Comparison of ENCODE assay signal across 13 cellular contexts in the genomic region with DNA sequence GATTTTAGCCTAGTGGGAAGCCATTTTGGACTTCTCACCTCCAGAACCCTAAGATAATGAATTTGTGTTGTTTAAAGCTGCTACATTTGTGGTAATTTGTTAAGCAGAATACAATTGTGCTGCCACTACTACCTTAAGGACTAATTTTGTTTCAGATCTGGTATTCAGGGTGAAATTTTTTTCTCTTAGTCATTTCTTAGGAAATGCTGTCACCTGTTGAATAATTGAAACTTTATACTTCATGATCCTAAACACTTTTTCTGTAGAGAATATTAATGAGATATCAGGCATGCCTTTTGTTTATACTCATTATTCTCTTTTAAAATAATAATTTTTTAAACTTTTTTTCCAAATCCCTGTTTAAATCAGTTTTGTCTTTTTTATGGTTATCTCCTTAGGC.
"Had no signal": no experiment of that assay in that cellular context is flagged by ENCODE, and none has a peak within 500 bp of the region (broad histone marks: within the 10 kb centered on the region; RNA-seq: fewer than 3 reads in every experiment).

No MANE protein-coding gene starts in this region.

- DNase-seq: activated CD4-positive, alpha-beta T cell treated with anti-CD3 and anti-CD28 coated beads, Interleukin-2, amount 50 U/mL, for 48 hours; activated CD8-positive, alpha-beta memory T cell treated with anti-CD3 and anti-CD28 coated beads, Interleukin-2, amount 10 ng/mL, durations not matched to agents 7 days and 5 days; activated naive CD4-positive, alpha-beta T cell treated with anti-CD3 and anti-CD28 coated beads, Interleukin-2, amount 50 U/mL, for 16 hours; activated T-cell treated with anti-CD3 and anti-CD28 coated beads, Interleukin-2, amount 50 U/mL, for 1 hour; central memory CD4-positive, alpha-beta T cell; erythroblast; left lung; naive thymus-derived CD8-positive, alpha-beta T cell; stimulated activated CD4-positive, alpha-beta T cell treated with anti-CD3 and anti-CD28 coated beads, Interleukin-4, amount 100 ng/mL, for 24 hours; stimulated activated naive CD8-positive, alpha-beta T cell treated with anti-CD3 and anti-CD28 coated beads, Interleukin-15, Interleukin-2, amounts not matched to agents 100 U/mL and 50 U/mL, for 24 hours; transverse colon; WERI-Rb-1 had no signal

- H3K4me3 ChIP-seq: left lung, skin epidermis, transverse colon had no signal

- ATAC-seq: activated CD8-positive, alpha-beta memory T cell treated with anti-CD3 and anti-CD28 coated beads, Interleukin-2, amount 10 ng/mL, durations not matched to agents 7 days and 5 days; left lung; naive thymus-derived CD8-positive, alpha-beta T cell; stimulated activated naive CD8-positive, alpha-beta T cell treated with anti-CD3 and anti-CD28 coated beads, Interleukin-15, Interleukin-2, amounts not matched to agents 100 U/mL and 50 U/mL, for 24 hours had no signal

- H3K9me3 ChIP-seq: left lung, transverse colon had no signal

- H3K4me1 ChIP-seq: transverse colon had no signal

- H3K36me3 ChIP-seq: left lung, transverse colon, WERI-Rb-1 had no signal

- H3K27me3 ChIP-seq: left lung, transverse colon had no signal

- H3K27ac ChIP-seq: left lung, skin epidermis, transverse colon, WERI-Rb-1 had no signal
